29 cellular contexts compared by ENCODE assay signal in the genomic region with DNA sequence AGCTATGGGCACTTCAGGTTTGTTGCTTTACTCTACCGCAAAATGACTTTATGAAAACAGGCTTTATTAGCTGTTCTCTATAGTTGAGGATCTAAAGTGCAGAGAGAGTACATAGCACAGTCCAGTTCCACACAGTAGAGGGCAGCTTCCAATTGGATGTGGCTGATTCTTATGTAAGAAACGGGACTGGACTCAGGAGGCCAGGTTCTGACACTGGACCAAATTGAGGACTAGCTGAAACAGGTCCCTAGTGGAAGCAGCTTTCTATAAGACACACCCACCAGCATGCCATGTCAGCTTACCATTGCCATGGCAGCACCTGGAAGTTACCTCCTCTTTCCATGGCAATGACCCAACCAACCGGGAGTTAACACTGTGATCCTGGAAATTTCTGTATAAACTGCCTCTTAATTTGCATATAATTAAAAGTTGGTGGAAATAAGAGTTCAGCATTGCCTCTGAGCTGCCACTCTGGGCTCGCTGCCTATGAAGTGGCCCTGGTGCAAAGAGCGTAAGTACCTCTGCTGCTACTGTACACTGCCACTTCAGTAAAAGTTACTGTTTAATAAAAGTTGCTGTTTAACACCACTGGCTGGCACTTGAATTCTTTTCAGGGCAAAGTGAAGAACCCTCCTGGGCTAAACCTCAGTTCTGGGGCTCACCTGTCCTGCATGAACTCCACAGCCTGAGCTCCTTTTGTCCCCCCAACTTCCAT.
DNase-seq lines count a peak whose midpoint lies in the region; FAIRE-seq and TF ChIP-seq lines count a peak whose summit lies in the region.
"Had no signal": no experiment of that assay in that cellular context is flagged by ENCODE, and none has a peak within 500 bp of the region (broad histone marks: within the 10 kb centered on the region; RNA-seq: fewer than 3 reads in every experiment).

No MANE protein-coding gene starts in this region.

- peaks cover 0 to 3% of the 10 kb centered on the region in 2 donors for H3K4me1 ChIP-seq in kidney (ENCODE audit: control insufficient read depth in 1 of 2, insufficient read depth in 1 of 2, low read depth in 1 of 2, low read length in 2 of 2)
- no peaks in the 10 kb centered on the region for H3K4me1 ChIP-seq in esophagus muscularis mucosa

- no peak for TF ChIP-seq POLR2A in esophagus muscularis mucosa (IDR thresholded peaks at IDR 0.05; ENCODE audit: low read depth)

- H3K27me3 ChIP-seq in esophagus muscularis mucosa, result no peaks in the 10 kb centered on the region
- H3K27me3 ChIP-seq: SJSA1 had no signal

- no peaks in the 10 kb centered on the region for H3K9me3 Mint-ChIP-seq in chondrocyte (ENCODE audit: low read depth)

- intact Hi-C loops in kidney (cut with DNase I) (no loop called here), esophagus muscularis mucosa (cut with DNase I) (no loop called here)

- H3K36me3 Mint-ChIP-seq in chondrocyte (ENCODE audit: low read depth), result no peaks in the 10 kb centered on the region
- H3K36me3 Mint-ChIP-seq: CD14-positive monocyte; CD8-positive, alpha-beta memory T cell had no signal

- no peak for TF ChIP-seq EP300 in esophagus muscularis mucosa (IDR thresholded peaks at IDR 0.05)

- H3K4me3 Mint-ChIP-seq in chondrocyte (ENCODE audit: unreplicated experiment), result no peak overlapping the region
- H3K4me3 Mint-ChIP-seq: B cell; CD14-positive monocyte; CD8-positive, alpha-beta memory T cell had no signal

- H3K9me3 ChIP-seq in kidney (ENCODE audit: control insufficient read depth in 1 of 2, low read length in 2 of 2) (no peaks in the 10 kb centered on the region), esophagus muscularis mucosa (no peaks in the 10 kb centered on the region)
- H3K9me3 ChIP-seq: SJSA1 had no signal

- H3K9ac ChIP-seq in kidney (ENCODE audit: low read length in 2 of 2), result no peak overlapping the region
- H3K9ac ChIP-seq: GM23248 had no signal

- H3K27me3 Mint-ChIP-seq in chondrocyte (ENCODE audit: low read depth), result no peaks in the 10 kb centered on the region
- H3K27me3 Mint-ChIP-seq: CD8-positive, alpha-beta memory T cell had no signal

- DNase-seq in LNCaP clone FGC (ENCODE audit: low read depth) (no peak), chondrocyte (ENCODE audit: low spot score) (no peak), kidney (no peak), renal cortical epithelial cell (ENCODE audit: low read depth) (peak; percentile 43), C1 segment of cervical spinal cord (lab: John Stamatoyannopoulos, UW) (no peak), esophagus muscularis mucosa (ENCODE audit: extremely low spot score) (no peak)
- DNase-seq in stimulated activated CD4-positive, alpha-beta T cell treated with anti-CD3 and anti-CD28 coated beads, Interleukin-4, amount 100 ng/mL, for 4 hours, result no peak
- DNase-seq: CD8-positive, alpha-beta memory T cell; DMS153; DND-41; GM23248; H7; Kasumi-1; MV-4-11; NCI-H1105 treated with DMSO at 0.1 percent for 48 hours; NCI-H146; NCI-H1930; NCI-H2107; NCI-H446; NCI-H524 treated with DMSO at 0.1 percent for 48 hours; NCI-H774; PC-3; Right ventricle myocardium superior had no signal

- H3K27ac Mint-ChIP-seq in chondrocyte (ENCODE audit: unreplicated experiment), result no peak overlapping the region
- H3K27ac Mint-ChIP-seq: B cell; CD14-positive monocyte; CD8-positive, alpha-beta memory T cell had no signal

- WGBS in esophagus muscularis mucosa, result 73% methylated on average over 5 of the region's 5 CpGs

- H3K36me3 ChIP-seq in kidney (ENCODE audit: control insufficient read depth in 1 of 2, insufficient read depth in 2 of 2, low read length in 2 of 2) (no peaks in the 10 kb centered on the region), esophagus muscularis mucosa (no peaks in the 10 kb centered on the region)
- H3K36me3 ChIP-seq: SJSA1 had no signal

- H3K4me3 ChIP-seq in LNCaP clone FGC (ENCODE audit: low read depth, low read length), result no peak overlapping the region
- H3K4me3 ChIP-seq in kidney (ENCODE audit: low read length in 2 of 2), result peak overlapping the region; percentile 4 to 17
- H3K4me3 ChIP-seq in esophagus muscularis mucosa, result no peak overlapping the region
- H3K4me3 ChIP-seq: GM23248, K562, SJSA1 had no signal

- H3K27ac ChIP-seq in kidney (ENCODE audit: low read depth in 2 of 2, low read length in 2 of 2), result peak overlapping the region; percentile 33 to 48
- H3K27ac ChIP-seq in esophagus muscularis mucosa (replicated peaks in 1 of 4), result no peak overlapping the region
- H3K27ac ChIP-seq: GM23248, SJSA1 had no signal

- peak; percentile 7; the same call in 1 of the 2 replicates for TF ChIP-seq CTCF in LNCaP clone FGC (IDR thresholded peaks at IDR 0.05; ENCODE audit: control insufficient read depth, extremely low read depth, insufficient read depth)
- TF ChIP-seq CTCF in chondrocyte (IDR thresholded peaks at IDR 0.05), result peak; percentile 29
- peak; percentile 31 for TF ChIP-seq CTCF in kidney (IDR thresholded peaks at IDR 0.05; ENCODE audit: borderline replicate concordance, extremely low read depth, insufficient read depth)
- TF ChIP-seq CTCF in esophagus muscularis mucosa (IDR thresholded peaks at IDR 0.05), result no peak

- FAIRE-seq in kidney (lab: Jason Lieb, UNC), result no peak
- FAIRE-seq: GM12892, HTR-8/SVneo, K562 had no signal

- H3K4me1 Mint-ChIP-seq in chondrocyte (ENCODE audit: low read depth), result peaks cover 19% of the 10 kb centered on the region
- H3K4me1 Mint-ChIP-seq: CD14-positive monocyte; CD8-positive, alpha-beta memory T cell had no signal

Comparison
In these comparisons a context has a peak if more than half of its experiments do, and no peak if none do; other contexts are left out.
1. H3K4me3 ChIP-seq: peak in kidney (2 of 2); none in LNCaP clone FGC (single experiment) and esophagus muscularis mucosa (0 of 4).
2. CTCF ChIP-seq: peak in LNCaP clone FGC (single experiment), chondrocyte (single experiment) and kidney (single experiment); none in esophagus muscularis mucosa (0 of 3).
3. H3K27ac ChIP-seq: peak in kidney (2 of 2); none in esophagus muscularis mucosa (0 of 4).